In the genomic region with DNA sequence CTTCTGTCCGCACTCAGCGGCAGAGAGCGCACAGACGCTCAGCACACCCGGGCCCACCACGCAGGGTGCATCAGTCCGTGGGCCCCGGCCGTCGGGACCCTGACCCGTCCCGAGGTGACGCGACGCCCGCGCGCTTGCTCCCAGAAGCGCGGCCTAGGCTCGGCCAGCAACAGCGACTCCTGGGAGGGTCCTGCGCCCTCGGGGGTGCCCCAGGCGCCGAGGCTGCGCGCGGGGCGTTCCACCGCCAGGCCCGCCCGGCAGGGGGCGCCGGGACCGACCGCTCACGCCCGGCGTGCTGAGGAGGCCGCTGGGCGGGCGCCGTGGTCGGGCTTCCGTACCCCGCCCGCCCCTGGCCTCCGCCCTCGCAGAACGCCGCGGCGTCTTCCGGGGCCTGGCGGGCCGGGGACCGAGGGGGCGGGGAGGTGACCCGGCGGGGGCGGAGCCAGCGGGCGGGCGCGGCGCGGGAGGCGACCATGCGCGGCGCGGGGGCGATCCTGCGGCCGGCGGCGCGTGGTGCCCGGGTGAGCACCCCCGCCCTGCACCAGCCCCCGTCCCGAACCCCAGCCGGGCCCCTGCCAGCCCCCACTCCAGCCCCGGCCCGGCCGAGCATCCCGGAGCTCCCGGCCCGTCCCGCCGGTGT, we compare ENCODE assay signal across 8 cellular contexts. TPM values are rescaled to one million over a fixed set of nuclear protein-coding genes. Genes with fewer than 3 reads are reported as not detected.
A peak's percentile ranks its signal among the peaks of the same experiment; 100 is the strongest.
DNase-seq lines count a peak whose midpoint lies in the region; ATAC-seq lines count a peak whose summit lies in the region.

A gene with protein sequence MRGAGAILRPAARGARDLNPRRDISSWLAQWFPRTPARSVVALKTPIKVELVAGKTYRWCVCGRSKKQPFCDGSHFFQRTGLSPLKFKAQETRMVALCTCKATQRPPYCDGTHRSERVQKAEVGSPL (plus strand): TSS at position 456 of the 640 bp plus-strand sequence. CDS start 18 bp downstream, at position 474.

- POLR2A ChIA-PET in activated CD4-positive, alpha-beta memory T cell treated with anti-CD3 and anti-CD28 coated beads, Interleukin-2, amount 10 ng/mL, durations not matched to agents 7 days and 5 days (lab: Charles Lee), result interaction anchor here (0.9 to 16.6 kb wide), 11 partner anchors 13 to 124 kb away, joined by 3 to 419 read pairs (median 16); partner anchors contain the start of genes EPOP, MLLT6 and RPL23

- peak; percentile 85 to 86 for DNase-seq in AML-193 (lab: John Stamatoyannopoulos, UW)
- peak; percentile 97 for DNase-seq in NCI-H774 (lab: John Stamatoyannopoulos, UW)
- peak; percentile 90 for DNase-seq in activated CD4-positive, alpha-beta memory T cell treated with anti-CD3 and anti-CD28 coated beads, Interleukin-2, amount 10 ng/mL, durations not matched to agents 7 days and 5 days
- DNase-seq in effector CD4-positive, alpha-beta T cell, result peak; percentile 78
- peak; percentile 85 to 92 for DNase-seq in memory B cell (ENCODE audit: low spot score in 2 of 2)
- DNase-seq in stimulated activated CD8-positive, alpha-beta memory T cell treated with anti-CD3 and anti-CD28 coated beads, Interleukin-12 subunit alpha, Interleukin-12 subunit beta, amount 100 ng/mL, for 1 hour (ENCODE audit: low read depth), result peak; percentile 73

- H3K4me3 Mint-ChIP-seq in activated CD4-positive, alpha-beta memory T cell treated with anti-CD3 and anti-CD28 coated beads, Interleukin-2, amount 10 ng/mL, durations not matched to agents 7 days and 5 days, result peak within 1 kb of the TSS; percentile 99
- peak within 1 kb of the TSS; percentile 96 for H3K4me3 Mint-ChIP-seq in memory B cell

- ATAC-seq in GM19023 (IDR thresholded peaks at IDR 0.05; ENCODE audit: unreplicated experiment) (peak; percentile 77), HG03342 (IDR thresholded peaks at IDR 0.05; ENCODE audit: unreplicated experiment) (peak; percentile 67), memory B cell (ENCODE audit: low read depth) (peak; percentile 87)

- H3K27me3 Mint-ChIP-seq in activated CD4-positive, alpha-beta memory T cell treated with anti-CD3 and anti-CD28 coated beads, Interleukin-2, amount 10 ng/mL, durations not matched to agents 7 days and 5 days, result no peaks in the 10 kb centered on the region
- no peaks in the 10 kb centered on the region for H3K27me3 Mint-ChIP-seq in memory B cell

- H3K9me3 Mint-ChIP-seq in activated CD4-positive, alpha-beta memory T cell treated with anti-CD3 and anti-CD28 coated beads, Interleukin-2, amount 10 ng/mL, durations not matched to agents 7 days and 5 days, result no peaks in the 10 kb centered on the region
- H3K9me3 Mint-ChIP-seq in memory B cell, result no peaks in the 10 kb centered on the region

- CTCF ChIA-PET in activated CD4-positive, alpha-beta memory T cell treated with anti-CD3 and anti-CD28 coated beads, Interleukin-2, amount 10 ng/mL, durations not matched to agents 7 days and 5 days (lab: Charles Lee), result interaction anchor here (1.3 to 2.6 kb wide), 4 partner anchors 23 to 52 kb away, joined by 3 to 18 read pairs (median 8); no protein-coding TSS in a partner anchor

- peak within 1 kb of the TSS; percentile 100 for H3K27ac Mint-ChIP-seq in activated CD4-positive, alpha-beta memory T cell treated with anti-CD3 and anti-CD28 coated beads, Interleukin-2, amount 10 ng/mL, durations not matched to agents 7 days and 5 days
- peak within 1 kb of the TSS; percentile 93 for H3K27ac Mint-ChIP-seq in memory B cell

- peaks cover 41% of the 10 kb centered on the region for H3K36me3 Mint-ChIP-seq in activated CD4-positive, alpha-beta memory T cell treated with anti-CD3 and anti-CD28 coated beads, Interleukin-2, amount 10 ng/mL, durations not matched to agents 7 days and 5 days (ENCODE audit: low read depth)
- peaks cover 2% of the 10 kb centered on the region for H3K36me3 Mint-ChIP-seq in memory B cell

- H3K4me1 Mint-ChIP-seq in activated CD4-positive, alpha-beta memory T cell treated with anti-CD3 and anti-CD28 coated beads, Interleukin-2, amount 10 ng/mL, durations not matched to agents 7 days and 5 days, result peaks cover 78% of the 10 kb centered on the region
- peaks cover 53% of the 10 kb centered on the region for H3K4me1 Mint-ChIP-seq in memory B cell

RNA-seq across cellular contexts. Expression of the gene that starts here (rescaled TPM):
- 10 to 100 TPM; 42.8 to 48.6 TPM for total RNA-seq in activated CD4-positive, alpha-beta memory T cell treated with anti-CD3 and anti-CD28 coated beads, Interleukin-2, amount 10 ng/mL, durations not matched to agents 7 days and 5 days

Comparison
In these comparisons a context has a peak if more than half of its experiments do, and no peak if none do; other contexts are left out.
1. Peak in every context shown above with its lines: DNase-seq and ATAC-seq.